Comparison of ENCODE assay signal across 1 cellular context in the genomic region with DNA sequence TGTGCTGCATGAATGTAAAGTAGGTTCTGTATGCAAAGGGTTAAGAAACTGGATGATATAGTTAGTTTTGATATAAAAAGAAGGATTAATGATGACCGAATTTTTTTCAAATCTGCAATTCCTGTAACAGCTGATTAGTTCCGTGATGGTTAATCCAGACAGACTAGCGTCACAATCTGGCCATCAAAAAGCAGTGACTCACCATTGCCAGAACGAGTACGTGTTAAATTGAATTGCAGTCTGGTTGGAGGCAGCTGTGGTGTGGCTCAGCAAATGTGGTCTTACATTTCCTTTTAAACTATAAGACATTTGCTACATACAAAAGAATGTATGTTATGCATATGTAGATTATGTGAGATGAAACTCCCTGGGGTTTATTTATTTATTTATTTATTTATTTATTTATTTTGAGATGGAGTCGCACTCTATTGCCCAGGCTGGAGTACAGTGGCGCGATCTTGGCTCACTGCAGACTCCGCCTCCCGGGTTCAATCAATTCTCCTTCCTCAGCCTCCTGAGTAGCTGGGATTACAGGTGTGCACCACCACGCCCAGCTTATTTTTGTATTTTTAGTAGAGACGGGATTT.
TF ChIP-seq lines count a peak whose summit lies in the region.

No MANE protein-coding gene starts in this region.

TF ChIP-seq in HEK293, 187 proteins besides CTCF, POLR2A, EP300 and RAD21 (continued from another document and continues in another):
- TF ChIP-seq, protein P1, sequence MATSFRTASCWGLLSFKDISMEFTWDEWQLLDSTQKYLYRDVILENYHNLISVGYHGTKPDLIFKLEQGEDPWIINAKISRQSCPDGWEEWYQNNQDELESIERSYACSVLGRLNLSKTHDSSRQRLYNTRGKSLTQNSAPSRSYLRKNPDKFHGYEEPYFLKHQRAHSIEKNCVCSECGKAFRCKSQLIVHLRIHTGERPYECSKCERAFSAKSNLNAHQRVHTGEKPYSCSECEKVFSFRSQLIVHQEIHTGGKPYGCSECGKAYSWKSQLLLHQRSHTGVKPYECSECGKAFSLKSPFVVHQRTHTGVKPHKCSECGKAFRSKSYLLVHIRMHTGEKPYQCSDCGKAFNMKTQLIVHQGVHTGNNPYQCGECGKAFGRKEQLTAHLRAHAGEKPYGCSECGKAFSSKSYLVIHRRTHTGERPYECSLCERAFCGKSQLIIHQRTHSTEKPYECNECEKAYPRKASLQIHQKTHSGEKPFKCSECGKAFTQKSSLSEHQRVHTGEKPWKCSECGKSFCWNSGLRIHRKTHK (tag by site-specific recombination; IDR thresholded peaks at IDR 0.05): no peak
- TF ChIP-seq ZNF10 (tag by site-specific recombination; IDR thresholded peaks at IDR 0.05) (no peak), ZNF394 (tag by site-specific recombination; IDR thresholded peaks at IDR 0.05; ENCODE audit: borderline replicate concordance) (peak; percentile 93), MZF1 (tag by site-specific recombination; IDR thresholded peaks at IDR 0.05; ENCODE audit: borderline replicate concordance) (no peak; the same call in 1 of the 2 replicates), ZNF416 (tag by site-specific recombination; IDR thresholded peaks at IDR 0.05) (no peak), ZNF24 (tag by site-specific recombination; IDR thresholded peaks at IDR 0.05) (no peak), ZNF214 (tag by site-specific recombination; IDR thresholded peaks at IDR 0.05; ENCODE audit: borderline replicate concordance) (no peak), ZSCAN30 (tag by site-specific recombination; IDR thresholded peaks at IDR 0.05) (no peak), ZNF202 (tag by site-specific recombination; IDR thresholded peaks at IDR 0.05; ENCODE audit: borderline replicate concordance) (peak; percentile 83; the same call in 1 of the 2 replicates), ZNF324 (tag by site-specific recombination; IDR thresholded peaks at IDR 0.05) (no peak), YY1 (tag by site-specific recombination; IDR thresholded peaks at IDR 0.05) (no peak), FEZF1 (tag by site-specific recombination; IDR thresholded peaks at IDR 0.05) (no peak), HOXD13 (CRISPR knock-in tag; IDR thresholded peaks at IDR 0.05; ENCODE audit: borderline replicate concordance) (no peak), OSR2 (tag by site-specific recombination; IDR thresholded peaks at IDR 0.05) (no peak), ZNF610 (tag by site-specific recombination; IDR thresholded peaks at IDR 0.05; ENCODE audit: borderline replicate concordance) (0 out of 2 replicates have a peak, but pooled peaks have one; percentile 42), ZNF169 (tag by site-specific recombination; IDR thresholded peaks at IDR 0.05) (no peak), ZFP41 (tag by site-specific recombination; IDR thresholded peaks at IDR 0.05; ENCODE audit: borderline replicate concordance) (no peak), ZNF223 (tag by site-specific recombination; IDR thresholded peaks at IDR 0.05) (0 out of 2 replicates have a peak, but pooled peaks have one; percentile 55), ZNF140 (tag by site-specific recombination; IDR thresholded peaks at IDR 0.05) (peak; percentile 94), KLF10 (tag by site-specific recombination; IDR thresholded peaks at IDR 0.05) (no peak), MEIS1 (CRISPR knock-in tag; IDR thresholded peaks at IDR 0.05; ENCODE audit: borderline replicate concordance) (no peak), ZNF2 (tag by site-specific recombination; IDR thresholded peaks at IDR 0.05) (no peak), ZBTB7A (tag by site-specific recombination; IDR thresholded peaks at IDR 0.05; ENCODE audit: low read depth) (no peak), ZNF146 (tag by site-specific recombination; IDR thresholded peaks at IDR 0.05) (no peak), ZNF791 (tag by site-specific recombination; IDR thresholded peaks at IDR 0.05) (peak; percentile 47; the same call in 1 of the 2 replicates), TRIM28 (IDR thresholded peaks at IDR 0.05; ENCODE audit: borderline replicate concordance, low read length) (no peak)
- TF ChIP-seq, protein P2, sequence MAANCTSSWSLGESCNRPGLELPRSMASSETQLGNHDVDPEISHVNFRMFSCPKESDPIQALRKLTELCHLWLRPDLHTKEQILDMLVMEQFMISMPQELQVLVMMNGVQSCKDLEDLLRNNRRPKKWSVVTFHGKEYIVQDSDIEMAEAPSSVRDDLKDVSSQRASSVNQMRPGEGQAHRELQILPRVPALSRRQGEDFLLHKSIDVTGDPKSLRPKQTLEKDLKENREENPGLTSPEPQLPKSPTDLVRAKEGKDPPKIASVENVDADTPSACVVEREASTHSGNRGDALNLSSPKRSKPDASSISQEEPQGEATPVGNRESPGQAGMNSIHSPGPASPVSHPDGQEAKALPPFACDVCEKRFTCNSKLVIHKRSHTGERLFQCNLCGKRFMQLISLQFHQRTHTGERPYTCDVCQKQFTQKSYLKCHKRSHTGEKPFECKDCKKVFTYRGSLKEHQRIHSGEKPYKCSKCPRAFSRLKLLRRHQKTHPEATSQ (tag by site-specific recombination; IDR thresholded peaks at IDR 0.05): no peak
- TF ChIP-seq, protein P3, sequence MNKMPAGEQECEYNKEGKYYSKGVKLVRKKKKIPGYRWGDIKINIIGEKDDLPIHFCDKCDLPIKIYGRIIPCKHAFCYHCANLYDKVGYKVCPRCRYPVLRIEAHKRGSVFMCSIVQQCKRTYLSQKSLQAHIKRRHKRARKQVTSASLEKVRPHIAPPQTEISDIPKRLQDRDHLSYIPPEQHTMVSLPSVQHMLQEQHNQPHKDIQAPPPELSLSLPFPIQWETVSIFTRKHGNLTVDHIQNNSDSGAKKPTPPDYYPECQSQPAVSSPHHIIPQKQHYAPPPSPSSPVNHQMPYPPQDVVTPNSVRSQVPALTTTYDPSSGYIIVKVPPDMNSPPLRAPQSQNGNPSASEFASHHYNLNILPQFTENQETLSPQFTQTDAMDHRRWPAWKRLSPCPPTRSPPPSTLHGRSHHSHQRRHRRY (tag by site-specific recombination; IDR thresholded peaks at IDR 0.05): no peak
- TF ChIP-seq, protein P4, sequence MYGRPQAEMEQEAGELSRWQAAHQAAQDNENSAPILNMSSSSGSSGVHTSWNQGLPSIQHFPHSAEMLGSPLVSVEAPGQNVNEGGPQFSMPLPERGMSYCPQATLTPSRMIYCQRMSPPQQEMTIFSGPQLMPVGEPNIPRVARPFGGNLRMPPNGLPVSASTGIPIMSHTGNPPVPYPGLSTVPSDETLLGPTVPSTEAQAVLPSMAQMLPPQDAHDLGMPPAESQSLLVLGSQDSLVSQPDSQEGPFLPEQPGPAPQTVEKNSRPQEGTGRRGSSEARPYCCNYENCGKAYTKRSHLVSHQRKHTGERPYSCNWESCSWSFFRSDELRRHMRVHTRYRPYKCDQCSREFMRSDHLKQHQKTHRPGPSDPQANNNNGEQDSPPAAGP (tag by site-specific recombination; IDR thresholded peaks at IDR 0.05): no peak
- TF ChIP-seq, protein P5, sequence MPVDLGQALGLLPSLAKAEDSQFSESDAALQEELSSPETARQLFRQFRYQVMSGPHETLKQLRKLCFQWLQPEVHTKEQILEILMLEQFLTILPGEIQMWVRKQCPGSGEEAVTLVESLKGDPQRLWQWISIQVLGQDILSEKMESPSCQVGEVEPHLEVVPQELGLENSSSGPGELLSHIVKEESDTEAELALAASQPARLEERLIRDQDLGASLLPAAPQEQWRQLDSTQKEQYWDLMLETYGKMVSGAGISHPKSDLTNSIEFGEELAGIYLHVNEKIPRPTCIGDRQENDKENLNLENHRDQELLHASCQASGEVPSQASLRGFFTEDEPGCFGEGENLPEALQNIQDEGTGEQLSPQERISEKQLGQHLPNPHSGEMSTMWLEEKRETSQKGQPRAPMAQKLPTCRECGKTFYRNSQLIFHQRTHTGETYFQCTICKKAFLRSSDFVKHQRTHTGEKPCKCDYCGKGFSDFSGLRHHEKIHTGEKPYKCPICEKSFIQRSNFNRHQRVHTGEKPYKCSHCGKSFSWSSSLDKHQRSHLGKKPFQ (tag by site-specific recombination; IDR thresholded peaks at IDR 0.05): no peak
- TF ChIP-seq, protein P6, sequence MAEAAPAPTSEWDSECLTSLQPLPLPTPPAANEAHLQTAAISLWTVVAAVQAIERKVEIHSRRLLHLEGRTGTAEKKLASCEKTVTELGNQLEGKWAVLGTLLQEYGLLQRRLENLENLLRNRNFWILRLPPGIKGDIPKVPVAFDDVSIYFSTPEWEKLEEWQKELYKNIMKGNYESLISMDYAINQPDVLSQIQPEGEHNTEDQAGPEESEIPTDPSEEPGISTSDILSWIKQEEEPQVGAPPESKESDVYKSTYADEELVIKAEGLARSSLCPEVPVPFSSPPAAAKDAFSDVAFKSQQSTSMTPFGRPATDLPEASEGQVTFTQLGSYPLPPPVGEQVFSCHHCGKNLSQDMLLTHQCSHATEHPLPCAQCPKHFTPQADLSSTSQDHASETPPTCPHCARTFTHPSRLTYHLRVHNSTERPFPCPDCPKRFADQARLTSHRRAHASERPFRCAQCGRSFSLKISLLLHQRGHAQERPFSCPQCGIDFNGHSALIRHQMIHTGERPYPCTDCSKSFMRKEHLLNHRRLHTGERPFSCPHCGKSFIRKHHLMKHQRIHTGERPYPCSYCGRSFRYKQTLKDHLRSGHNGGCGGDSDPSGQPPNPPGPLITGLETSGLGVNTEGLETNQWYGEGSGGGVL (tag by site-specific recombination; IDR thresholded peaks at IDR 0.05): no peak
- TF ChIP-seq, protein P7, sequence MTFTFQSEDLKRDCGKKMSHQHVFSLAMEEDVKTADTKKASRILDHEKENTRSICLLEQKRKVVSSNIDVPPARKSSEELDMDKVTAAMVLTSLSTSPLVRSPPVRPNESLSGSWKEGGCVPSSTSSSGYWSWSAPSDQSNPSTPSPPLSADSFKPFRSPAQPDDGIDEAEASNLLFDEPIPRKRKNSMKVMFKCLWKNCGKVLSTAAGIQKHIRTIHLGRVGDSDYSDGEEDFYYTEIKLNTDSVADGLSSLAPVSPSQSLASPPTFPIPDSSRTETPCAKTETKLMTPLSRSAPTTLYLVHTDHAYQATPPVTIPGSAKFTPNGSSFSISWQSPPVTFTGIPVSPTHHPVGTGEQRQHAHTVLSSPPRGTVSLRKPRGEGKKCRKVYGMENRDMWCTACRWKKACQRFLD (tag by site-specific recombination; IDR thresholded peaks at IDR 0.05): 0 out of 2 replicates have a peak, but pooled peaks have one; percentile 10
- TF ChIP-seq, protein P8, sequence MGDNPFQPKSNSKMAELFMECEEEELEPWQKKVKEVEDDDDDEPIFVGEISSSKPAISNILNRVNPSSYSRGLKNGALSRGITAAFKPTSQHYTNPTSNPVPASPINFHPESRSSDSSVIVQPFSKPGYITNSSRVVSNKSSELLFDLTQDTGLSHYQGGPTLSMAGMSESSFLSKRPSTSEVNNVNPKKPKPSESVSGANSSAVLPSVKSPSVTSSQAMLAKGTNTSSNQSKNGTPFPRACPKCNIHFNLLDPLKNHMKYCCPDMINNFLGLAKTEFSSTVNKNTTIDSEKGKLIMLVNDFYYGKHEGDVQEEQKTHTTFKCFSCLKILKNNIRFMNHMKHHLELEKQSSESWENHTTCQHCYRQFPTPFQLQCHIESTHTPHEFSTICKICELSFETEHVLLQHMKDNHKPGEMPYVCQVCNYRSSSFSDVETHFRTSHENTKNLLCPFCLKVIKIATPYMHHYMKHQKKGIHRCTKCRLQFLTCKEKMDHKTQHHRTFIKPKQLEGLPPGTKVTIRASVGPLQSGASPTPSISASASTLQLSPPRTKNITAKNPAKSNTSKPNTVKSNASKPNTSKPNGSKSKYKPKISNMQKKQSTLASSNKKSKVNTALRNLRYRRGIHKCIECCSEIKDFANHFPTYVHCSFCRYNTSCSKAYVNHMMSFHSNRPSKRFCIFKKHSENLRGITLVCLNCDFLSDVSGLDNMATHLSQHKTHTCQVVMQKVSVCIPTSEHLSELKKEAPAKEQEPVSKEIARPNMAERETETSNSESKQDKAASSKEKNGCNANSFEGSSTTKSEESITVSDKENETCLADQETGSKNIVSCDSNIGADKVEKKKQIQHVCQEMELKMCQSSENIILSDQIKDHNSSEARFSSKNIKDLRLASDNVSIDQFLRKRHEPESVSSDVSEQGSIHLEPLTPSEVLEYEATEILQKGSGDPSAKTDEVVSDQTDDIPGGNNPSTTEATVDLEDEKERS (tag by site-specific recombination; IDR thresholded peaks at IDR 0.05): no peak
- TF ChIP-seq, protein P9, sequence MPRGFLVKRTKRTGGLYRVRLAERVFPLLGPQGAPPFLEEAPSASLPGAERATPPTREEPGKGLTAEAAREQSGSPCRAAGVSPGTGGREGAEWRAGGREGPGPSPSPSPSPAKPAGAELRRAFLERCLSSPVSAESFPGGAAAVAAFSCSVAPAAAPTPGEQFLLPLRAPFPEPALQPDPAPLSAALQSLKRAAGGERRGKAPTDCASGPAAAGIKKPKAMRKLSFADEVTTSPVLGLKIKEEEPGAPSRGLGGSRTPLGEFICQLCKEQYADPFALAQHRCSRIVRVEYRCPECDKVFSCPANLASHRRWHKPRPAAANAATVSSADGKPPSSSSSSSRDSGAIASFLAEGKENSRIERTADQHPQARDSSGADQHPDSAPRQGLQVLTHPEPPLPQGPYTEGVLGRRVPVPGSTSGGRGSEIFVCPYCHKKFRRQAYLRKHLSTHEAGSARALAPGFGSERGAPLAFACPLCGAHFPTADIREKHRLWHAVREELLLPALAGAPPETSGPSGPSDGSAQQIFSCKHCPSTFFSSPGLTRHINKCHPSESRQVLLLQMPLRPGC (tag by site-specific recombination; IDR thresholded peaks at IDR 0.05): no peak
- TF ChIP-seq, protein P10, sequence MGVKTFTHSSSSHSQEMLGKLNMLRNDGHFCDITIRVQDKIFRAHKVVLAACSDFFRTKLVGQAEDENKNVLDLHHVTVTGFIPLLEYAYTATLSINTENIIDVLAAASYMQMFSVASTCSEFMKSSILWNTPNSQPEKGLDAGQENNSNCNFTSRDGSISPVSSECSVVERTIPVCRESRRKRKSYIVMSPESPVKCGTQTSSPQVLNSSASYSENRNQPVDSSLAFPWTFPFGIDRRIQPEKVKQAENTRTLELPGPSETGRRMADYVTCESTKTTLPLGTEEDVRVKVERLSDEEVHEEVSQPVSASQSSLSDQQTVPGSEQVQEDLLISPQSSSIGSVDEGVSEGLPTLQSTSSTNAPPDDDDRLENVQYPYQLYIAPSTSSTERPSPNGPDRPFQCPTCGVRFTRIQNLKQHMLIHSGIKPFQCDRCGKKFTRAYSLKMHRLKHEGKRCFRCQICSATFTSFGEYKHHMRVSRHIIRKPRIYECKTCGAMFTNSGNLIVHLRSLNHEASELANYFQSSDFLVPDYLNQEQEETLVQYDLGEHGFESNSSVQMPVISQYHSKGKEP (tag by site-specific recombination; IDR thresholded peaks at IDR 0.05): no peak
- TF ChIP-seq, protein P11, sequence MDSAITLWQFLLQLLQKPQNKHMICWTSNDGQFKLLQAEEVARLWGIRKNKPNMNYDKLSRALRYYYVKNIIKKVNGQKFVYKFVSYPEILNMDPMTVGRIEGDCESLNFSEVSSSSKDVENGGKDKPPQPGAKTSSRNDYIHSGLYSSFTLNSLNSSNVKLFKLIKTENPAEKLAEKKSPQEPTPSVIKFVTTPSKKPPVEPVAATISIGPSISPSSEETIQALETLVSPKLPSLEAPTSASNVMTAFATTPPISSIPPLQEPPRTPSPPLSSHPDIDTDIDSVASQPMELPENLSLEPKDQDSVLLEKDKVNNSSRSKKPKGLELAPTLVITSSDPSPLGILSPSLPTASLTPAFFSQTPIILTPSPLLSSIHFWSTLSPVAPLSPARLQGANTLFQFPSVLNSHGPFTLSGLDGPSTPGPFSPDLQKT (IDR thresholded peaks at IDR 0.05; ENCODE audit: borderline replicate concordance, low read depth, low read length): no peak
